12 cellular contexts compared by ENCODE assay signal in genomic region chr15:65773386-65774111, GRCh38. TPM values are rescaled to one million over a fixed set of nuclear protein-coding genes. Genes with fewer than 3 reads are reported as not detected.
DNase-seq lines count a peak whose midpoint lies in the region; ATAC-seq and TF ChIP-seq lines count a peak whose summit lies in the region.
"Had no signal": no experiment of that assay in that cellular context is flagged by ENCODE, and none has a peak within 500 bp of the region (broad histone marks: within the 10 kb centered on the region; RNA-seq: fewer than 3 reads in every experiment).

No MANE protein-coding gene starts in this region.

- H3K4me1 ChIP-seq in GM23338 (ENCODE audit: insufficient read depth) (peaks cover 32% of the 10 kb centered on the region), neutrophil (ENCODE audit: control insufficient read depth in 1 of 2, insufficient read depth in 1 of 2, low read depth in 1 of 2, low read length in 1 of 2) (peaks cover 34 to 63% of the 10 kb centered on the region in 2 experiments)

- ATAC-seq in activated CD4-positive, CD25-positive, alpha-beta regulatory T cell treated with anti-CD3 and anti-CD28 coated beads, Interleukin-2, amount 50 U/mL, for 24 hours = peak; percentile 46 to 76
- ATAC-seq in GM23338 (no peak), HG02798 (IDR thresholded peaks at IDR 0.05; ENCODE audit: poor library complexity, unreplicated experiment) (no peak)
- ATAC-seq: Right ventricle myocardium inferior had no signal

- no peak overlapping the region for H3K4me3 Mint-ChIP-seq in GM23338
- peak overlapping the region; percentile 35 for H3K4me3 Mint-ChIP-seq in T-helper 2 cell treated with Interferon-gamma antibody and Interleukin-4, amounts not matched to agents 5 μg/mL and 100 μg/mL, for 36 hours

- H3K4me3 ChIP-seq in GM23338 (no peak overlapping the region), neutrophil (ENCODE audit: low read depth in 1 of 2, low read length in 1 of 2) (no peak overlapping the region)

- no peak for DNase-seq in activated CD4-positive, CD25-positive, alpha-beta regulatory T cell treated with anti-CD3 and anti-CD28 coated beads, Interleukin-2, amount 50 U/mL, for 72 hours
- DNase-seq in GM23338 (ENCODE audit: low spot score) (no peak), cortex of kidney (lab: John Stamatoyannopoulos, UW) (no peak)
- DNase-seq in T-helper 2 cell treated with Interferon-gamma antibody and Interleukin-4, amounts not matched to agents 5 μg/mL and 100 μg/mL, for 36 hours (ENCODE audit: low spot score) = no peak
- no peak for DNase-seq in stimulated activated naive CD4-positive, alpha-beta T cell treated with Interleukin-2 at 50 U/mL for 16 hours (lab: John Stamatoyannopoulos, UW)
- DNase-seq: 8988T, NCI-H226, substantia nigra had no signal

- H3K36me3 Mint-ChIP-seq in GM23338 (ENCODE audit: low read depth) = no peaks in the 10 kb centered on the region
- H3K36me3 Mint-ChIP-seq in T-helper 2 cell treated with Interferon-gamma antibody and Interleukin-4, amounts not matched to agents 5 μg/mL and 100 μg/mL, for 36 hours (ENCODE audit: low read depth) = peaks cover 31% of the 10 kb centered on the region

- no peaks in the 10 kb centered on the region for H3K36me3 ChIP-seq in GM23338 (ENCODE audit: insufficient read depth)
- H3K36me3 ChIP-seq in neutrophil = no peaks in the 10 kb centered on the region

- H3K79me2 ChIP-seq in GM23338 (replicated peaks; ENCODE audit: insufficient read depth) = no peaks in the 10 kb centered on the region

- peaks cover 27% of the 10 kb centered on the region; the same call in 2 of the 3 replicates for H3K4me1 Mint-ChIP-seq in GM23338
- peaks cover 32% of the 10 kb centered on the region for H3K4me1 Mint-ChIP-seq in T-helper 2 cell treated with Interferon-gamma antibody and Interleukin-4, amounts not matched to agents 5 μg/mL and 100 μg/mL, for 36 hours (ENCODE audit: low read depth)

- no peaks in the 10 kb centered on the region for H3K9me2 ChIP-seq in GM23338 (ENCODE audit: insufficient read depth)

- H3K27ac ChIP-seq in GM23338 (ENCODE audit: low read depth) (peak overlapping the region; percentile 40; the same call in 1 of the 2 replicates), neutrophil (peak overlapping the region; percentile 77)

- no peaks in the 10 kb centered on the region for H3K9me3 Mint-ChIP-seq in GM23338
- no peaks in the 10 kb centered on the region for H3K9me3 Mint-ChIP-seq in T-helper 2 cell treated with Interferon-gamma antibody and Interleukin-4, amounts not matched to agents 5 μg/mL and 100 μg/mL, for 36 hours

- H3K4me2 ChIP-seq in GM23338 = no peak overlapping the region

- no peaks in the 10 kb centered on the region for H3F3A ChIP-seq in GM23338 (replicated peaks; ENCODE audit: low read depth)

- H3K27me3 ChIP-seq in GM23338 (ENCODE audit: insufficient read depth) (no peaks in the 10 kb centered on the region), neutrophil (no peaks in the 10 kb centered on the region)

- no peaks in the 10 kb centered on the region for H4K20me1 ChIP-seq in GM23338 (replicated peaks; ENCODE audit: insufficient read depth)

- no peak for TF ChIP-seq CTCF in GM23338 (conservative IDR thresholded peaks at IDR 0.05; ENCODE audit: low read depth in 2 of 2)
- TF ChIP-seq CTCF in neutrophil (IDR thresholded peaks at IDR 0.05) = no peak

- H3K27me3 Mint-ChIP-seq in GM23338 (ENCODE audit: insufficient read depth, low read depth, poor library complexity) = peaks cover 2% of the 10 kb centered on the region
- H3K27me3 Mint-ChIP-seq in T-helper 2 cell treated with Interferon-gamma antibody and Interleukin-4, amounts not matched to agents 5 μg/mL and 100 μg/mL, for 36 hours (ENCODE audit: low read depth) = no peaks in the 10 kb centered on the region

- H3K9me3 ChIP-seq in neutrophil = no peaks in the 10 kb centered on the region

- no peak overlapping the region for H3K27ac Mint-ChIP-seq in GM23338
- H3K27ac Mint-ChIP-seq in T-helper 2 cell treated with Interferon-gamma antibody and Interleukin-4, amounts not matched to agents 5 μg/mL and 100 μg/mL, for 36 hours = peak overlapping the region; percentile 49

- H2AFZ ChIP-seq in GM23338 = no peak overlapping the region; the same call in 1 of the 2 replicates

TF ChIP-seq in GM23338, 12 proteins besides CTCF, POLR2A, EP300 and RAD21 (continues in another document):
- no peak for TF ChIP-seq EZH2 (IDR thresholded peaks at IDR 0.05; ENCODE audit: low read depth, unreplicated experiment)
- TF ChIP-seq POLR2AphosphoS5 (IDR thresholded peaks at IDR 0.05; ENCODE audit: low read depth) = no peak
- TF ChIP-seq ZNF331 (CRISPR knock-in tag; IDR thresholded peaks at IDR 0.05; ENCODE audit: low read depth) = no peak
- no peak for TF ChIP-seq CREB1 (CRISPR knock-in tag; IDR thresholded peaks at IDR 0.05; ENCODE audit: low read depth)
- TF ChIP-seq STAT1 (IDR thresholded peaks at IDR 0.05; ENCODE audit: unreplicated experiment) = no peak
- TF ChIP-seq ETS1 (IDR thresholded peaks at IDR 0.05) = no peak
- no peak for TF ChIP-seq ZNF114 (CRISPR knock-in tag; IDR thresholded peaks at IDR 0.05)
- no peak for TF ChIP-seq REST (IDR thresholded peaks at IDR 0.05; ENCODE audit: unreplicated experiment)
- TF ChIP-seq JUNB (IDR thresholded peaks at IDR 0.05; ENCODE audit: unreplicated experiment) = no peak
- TF ChIP-seq EZH2phosphoT487 (IDR thresholded peaks at IDR 0.05; ENCODE audit: unreplicated experiment) = no peak
- TF ChIP-seq NANOG (IDR thresholded peaks at IDR 0.05; ENCODE audit: borderline replicate concordance) = no peak

RNA-seq across cellular contexts. Expression of gene DENND4A, which starts 18.5 kb away (rescaled TPM):
- total RNA-seq in GM23338 (2014; rRNA removed; shearing (Covaris generic)) = 9.0 and 10.3 TPM in 2 replicates
- polyA plus RNA-seq in GM23338 (2016; fragmentation: Nextera tagmentation; extraction: Ambion mirVana) = 3.2 and 3.4 TPM in 2 replicates

Comparison
In these comparisons a context has a peak if more than half of its experiments do, and no peak if none do; other contexts are left out.
1. ATAC-seq: peak in activated CD4-positive, CD25-positive, alpha-beta regulatory T cell treated with anti-CD3 and anti-CD28 coated beads, Interleukin-2, amount 50 U/mL, for 24 hours (2 of 2); none in GM23338 (single experiment) and HG02798 (single experiment).